31 cellular contexts compared by ENCODE assay signal in genomic region chr11:88656315-88656714, GRCh38.
"Had no signal": no experiment of that assay in that cellular context is flagged by ENCODE, and none has a peak within 500 bp of the region (broad histone marks: within the 10 kb centered on the region; RNA-seq: fewer than 3 reads in every experiment).

No MANE protein-coding gene starts in this region.

- H3K4me1 ChIP-seq: adrenal gland, ascending aorta, body of pancreas, breast epithelium had no signal

- H3K27me3 ChIP-seq: adrenal gland, ascending aorta, body of pancreas, brain microvascular endothelial cell, breast epithelium, cardiac muscle cell had no signal

- H3K27ac ChIP-seq: adrenal gland, ascending aorta, body of pancreas, brain microvascular endothelial cell, breast epithelium, cardiac muscle cell had no signal

- H3K9me3 ChIP-seq: adrenal gland, ascending aorta, body of pancreas, breast epithelium had no signal

- H3K36me3 ChIP-seq: adrenal gland, ascending aorta, brain microvascular endothelial cell, breast epithelium, cardiac muscle cell had no signal

- ATAC-seq: activated naive CD4-positive, alpha-beta T cell treated with anti-CD3 and anti-CD28 coated beads, Interleukin-2, amount 50 U/mL, for 72 hours; activated naive CD8-positive, alpha-beta T cell treated with anti-CD3 and anti-CD28 coated beads, Interleukin-2, amount 50 U/mL, for 24 hours; activated T-cell treated with anti-CD3 and anti-CD28 coated beads, Interleukin-2, amount 50 U/mL, for 4 hours; activated T-cell treated with anti-CD3 and anti-CD28 coated beads, Interleukin-2, amount 50 U/mL, for 72 hours; activated T-helper 17 cell treated with anti-CD3 and anti-CD28 coated beads, Interleukin-2, amount 50 U/mL, for 72 hours; body of pancreas had no signal

- H3K4me3 ChIP-seq: adrenal gland, ascending aorta, body of pancreas, breast epithelium, cardiac muscle cell had no signal

- DNase-seq: activated effector memory CD4-positive, alpha-beta T cell treated with anti-CD3 and anti-CD28 coated beads, Interleukin-2, amount 50 U/mL, for 16 hours; activated effector memory CD4-positive, alpha-beta T cell treated with Interleukin-2 at 50 U/mL for 16 hours; activated gamma-delta T cell; activated gamma-delta T cell treated with Interleukin-2 at 50 U/mL for 16 hours; activated naive CD4-positive, alpha-beta T cell; activated naive CD4-positive, alpha-beta T cell treated with anti-CD3 and anti-CD28 coated beads for 36 hours; activated naive CD4-positive, alpha-beta T cell treated with anti-CD3 and anti-CD28 coated beads, Interleukin-2, amount 10 ng/mL, durations not matched to agents 7 days and 5 days; activated naive CD4-positive, alpha-beta T cell treated with anti-CD3 and anti-CD28 coated beads, Interleukin-2, amount 50 U/mL, for 16 hours; activated naive CD4-positive, alpha-beta T cell treated with Interleukin-2 at 50 U/mL for 16 hours; activated naive CD8-positive, alpha-beta T cell treated with anti-CD3 and anti-CD28 coated beads for 36 hours; activated naive CD8-positive, alpha-beta T cell treated with anti-CD3 and anti-CD28 coated beads, Interleukin-2, amount 10 ng/mL, durations not matched to agents 7 days and 5 days; activated naive CD8-positive, alpha-beta T cell treated with anti-CD3 and anti-CD28 coated beads, Interleukin-2, amount 50 U/mL, for 24 hours; activated T-cell treated with anti-CD3 and anti-CD28 coated beads, Interleukin-2, amount 50 U/mL, for 24 hours; activated T-cell treated with anti-CD3 and anti-CD28 coated beads, Interleukin-2, amount 50 U/mL, for 4 hours; activated T-cell treated with anti-CD3 and anti-CD28 coated beads, Interleukin-2, amount 50 U/mL, for 48 hours; activated T-cell treated with anti-CD3 and anti-CD28 coated beads, Interleukin-2, amount 50 U/mL, for 72 hours; adrenal gland; amniotic stem cell; amygdala; anterior cingulate cortex; aorta; body of pancreas; brain microvascular endothelial cell; caudate nucleus; central memory CD4-positive, alpha-beta T cell; cerebellar nuclear complex had no signal
